16 cellular contexts compared by ENCODE assay signal in genomic region chr3:124850633-124851032, GRCh38. TPM values are rescaled to one million over a fixed set of nuclear protein-coding genes. Genes with fewer than 3 reads are reported as not detected.
A peak's percentile ranks its signal among the peaks of the same experiment; 100 is the strongest.
DNase-seq lines count a peak whose midpoint lies in the region; ATAC-seq, FAIRE-seq and TF ChIP-seq lines count a peak whose summit lies in the region.
"Had no signal": no experiment of that assay in that cellular context is flagged by ENCODE, and none has a peak within 500 bp of the region (broad histone marks: within the 10 kb centered on the region; RNA-seq: fewer than 3 reads in every experiment).

No MANE protein-coding gene starts in this region.

- ATAC-seq in activated T-cell treated with anti-CD3 and anti-CD28 coated beads, Interleukin-2, amount 50 U/mL, for 72 hours (replicated peaks in 1 of 2), result no peak

- TF ChIP-seq CTCF in astrocyte of the spinal cord (IDR thresholded peaks at IDR 0.05; ENCODE audit: low read depth, low read length) (peak; percentile 17), spleen (IDR thresholded peaks at IDR 0.05 in 8 of 11, conservative IDR thresholded peaks at IDR 0.05 in 3 of 11) (no peak)

- in situ Hi-C loops in astrocyte of the spinal cord (cut with HindIII; ENCODE audit: low sequenced_read_pairs), result no loop called here

- H3K4me1 Mint-ChIP-seq in activated T-cell treated with anti-CD3 and anti-CD28 coated beads, Interleukin-2, amount 50 U/mL, for 72 hours (ENCODE audit: low read depth), result no peaks in the 10 kb centered on the region
- H3K4me1 Mint-ChIP-seq: activated CD4-positive, alpha-beta memory T cell treated with anti-CD3 and anti-CD28 coated beads, Interleukin-2, amount 10 ng/mL, durations not matched to agents 7 days and 5 days had no signal

- H3K27ac ChIP-seq in spleen, result peak overlapping the region in 5 of 8 donors; percentile 25 to 54 (median 36)

- H3K36me3 Mint-ChIP-seq in activated T-cell treated with anti-CD3 and anti-CD28 coated beads, Interleukin-2, amount 50 U/mL, for 72 hours (ENCODE audit: insufficient read depth in 2 of 2), result no peaks in the 10 kb centered on the region

- H3K27me3 ChIP-seq in spleen (replicated peaks in 1 of 7), result no peaks in the 10 kb centered on the region

- intact Hi-C loops in spleen (cut with DNase I; ENCODE audit: low total_unique reads), result no loop called here

- no peaks in the 10 kb centered on the region for H3K9me3 ChIP-seq in spleen

- H3K27ac Mint-ChIP-seq in activated T-cell treated with anti-CD3 and anti-CD28 coated beads, Interleukin-2, amount 50 U/mL, for 72 hours, result no peak overlapping the region
- H3K27ac Mint-ChIP-seq: activated CD4-positive, alpha-beta memory T cell treated with anti-CD3 and anti-CD28 coated beads, Interleukin-2, amount 10 ng/mL, durations not matched to agents 7 days and 5 days; activated naive CD4-positive, alpha-beta T cell treated with anti-CD3 and anti-CD28 coated beads for 36 hours; T-helper 2 cell treated with Interferon-gamma antibody and Interleukin-4, amounts not matched to agents 5 μg/mL and 100 μg/mL, for 36 hours had no signal

- no peak for FAIRE-seq in HTR-8/SVneo (lab: Jason Lieb, UNC)
- FAIRE-seq: small intestine had no signal

- H3K36me3 ChIP-seq in spleen, result peaks cover 0 to 24% (median 0%) of the 10 kb centered on the region in 6 donors

- H3K4me3 Mint-ChIP-seq in activated T-cell treated with anti-CD3 and anti-CD28 coated beads, Interleukin-2, amount 50 U/mL, for 72 hours, result no peak overlapping the region
- H3K4me3 Mint-ChIP-seq: activated CD4-positive, alpha-beta memory T cell treated with anti-CD3 and anti-CD28 coated beads, Interleukin-2, amount 10 ng/mL, durations not matched to agents 7 days and 5 days; activated naive CD4-positive, alpha-beta T cell treated with anti-CD3 and anti-CD28 coated beads for 36 hours; T-helper 2 cell treated with Interferon-gamma antibody and Interleukin-4, amounts not matched to agents 5 μg/mL and 100 μg/mL, for 36 hours had no signal

- peaks cover 0 to 33% (median 13%) of the 10 kb centered on the region in 6 donors for H3K4me1 ChIP-seq in spleen

- TF ChIP-seq POLR2A in spleen (IDR thresholded peaks at IDR 0.05), result no peak

- H3K9me3 Mint-ChIP-seq in activated T-cell treated with anti-CD3 and anti-CD28 coated beads, Interleukin-2, amount 50 U/mL, for 72 hours, result no peaks in the 10 kb centered on the region
- H3K9me3 Mint-ChIP-seq: activated CD4-positive, alpha-beta memory T cell treated with anti-CD3 and anti-CD28 coated beads, Interleukin-2, amount 10 ng/mL, durations not matched to agents 7 days and 5 days; activated naive CD4-positive, alpha-beta T cell treated with anti-CD3 and anti-CD28 coated beads for 36 hours; T-helper 2 cell treated with Interferon-gamma antibody and Interleukin-4, amounts not matched to agents 5 μg/mL and 100 μg/mL, for 36 hours had no signal

- 78 to 90% (median 80%) methylated on average over 2 of the region's 2 CpGs for WGBS in spleen, 5 donors

- no peak overlapping the region for H3K4me3 ChIP-seq in astrocyte of the spinal cord (ENCODE audit: low read depth, low read length)
- H3K4me3 ChIP-seq in spleen, result no peak overlapping the region

- peaks cover 11% of the 10 kb centered on the region for H3K27me3 Mint-ChIP-seq in activated T-cell treated with anti-CD3 and anti-CD28 coated beads, Interleukin-2, amount 50 U/mL, for 72 hours (ENCODE audit: low read depth)

- peak; percentile 59 for DNase-seq in ELR (ENCODE audit: low read depth)
- DNase-seq in astrocyte of the spinal cord (ENCODE audit: low read depth, low spot score), result peak; percentile 68
- peak; percentile 36 for DNase-seq in iPS-NIHi7 (ENCODE audit: extremely low spot score)
- DNase-seq in spleen, result no peak
- DNase-seq in activated T-cell treated with anti-CD3 and anti-CD28 coated beads, Interleukin-2, amount 50 U/mL, for 72 hours, result no peak
- DNase-seq in HTR-8/SVneo (ENCODE audit: insufficient read length, low spot score), result no peak
- DNase-seq in amygdala (lab: John Stamatoyannopoulos, UW), result no peak
- no peak for DNase-seq in globus pallidus (ENCODE audit: low spot score)
- DNase-seq: activated CD4-positive, alpha-beta memory T cell treated with anti-CD3 and anti-CD28 coated beads, Interleukin-2, amount 10 ng/mL, durations not matched to agents 7 days and 5 days; activated naive CD4-positive, alpha-beta T cell treated with anti-CD3 and anti-CD28 coated beads for 36 hours; COR-L47; hippocampal formation; KG1; small intestine had no signal

RNA-seq across cellular contexts. Expression of gene ITGB5, which starts 36.5 kb away (rescaled TPM):
- total RNA-seq in spleen, result 100 to 1,000 TPM in 5 of 7 donors, 10 to 100 TPM in 2; 71.9 to 227 (median 126) TPM
- polyA plus RNA-seq in spleen, result 10 to 100 TPM in 1 of 3 donors, 1 to 10 TPM in 2; 7.4 to 14.8 (median 9.8) TPM
- 1 to 10 TPM in 1 of 2 donors, under 1 TPM in 1; 0.65 to 1.6 TPM for total RNA-seq in activated T-cell treated with anti-CD3 and anti-CD28 coated beads, Interleukin-2, amount 50 U/mL, for 72 hours
- total RNA-seq: OCI-LY7 had no signal

Comparison
In these comparisons a context has a peak if more than half of its experiments do, and no peak if none do; other contexts are left out.
1. DNase-seq: peak in ELR (single experiment), astrocyte of the spinal cord (single experiment) and iPS-NIHi7 (single experiment); none in spleen (single experiment), activated T-cell treated with anti-CD3 and anti-CD28 coated beads, Interleukin-2, amount 50 U/mL, for 72 hours (0 of 2), HTR-8/SVneo (single experiment), amygdala (0 of 56) and globus pallidus (single experiment).
2. RNA of gene ITGB5, which starts 36.5 kb away (total RNA-seq): 71.9 to 227 TPM in spleen; 0.65 to 1.6 TPM in activated T-cell treated with anti-CD3 and anti-CD28 coated beads, Interleukin-2, amount 50 U/mL, for 72 hours; every median in the first group is over 10 times any median in the second.